In genomic region chr1:115933625-115934024, GRCh38 we compare ENCODE assay signal across 7 cellular contexts.
"Had no signal": no experiment of that assay in that cellular context is flagged by ENCODE, and none has a peak within 500 bp of the region (broad histone marks: within the 10 kb centered on the region; RNA-seq: fewer than 3 reads in every experiment).

No MANE protein-coding gene starts in this region.

- FAIRE-seq: HepG2, HTR-8/SVneo, K562 had no signal

- DNase-seq: IMR-90, KBM-7, KG1 had no signal

- H3K27ac ChIP-seq: HL-60 had no signal

- H3K4me3 ChIP-seq: K562 had no signal

- ATAC-seq: HepG2, K562 had no signal
